In the genomic region with DNA sequence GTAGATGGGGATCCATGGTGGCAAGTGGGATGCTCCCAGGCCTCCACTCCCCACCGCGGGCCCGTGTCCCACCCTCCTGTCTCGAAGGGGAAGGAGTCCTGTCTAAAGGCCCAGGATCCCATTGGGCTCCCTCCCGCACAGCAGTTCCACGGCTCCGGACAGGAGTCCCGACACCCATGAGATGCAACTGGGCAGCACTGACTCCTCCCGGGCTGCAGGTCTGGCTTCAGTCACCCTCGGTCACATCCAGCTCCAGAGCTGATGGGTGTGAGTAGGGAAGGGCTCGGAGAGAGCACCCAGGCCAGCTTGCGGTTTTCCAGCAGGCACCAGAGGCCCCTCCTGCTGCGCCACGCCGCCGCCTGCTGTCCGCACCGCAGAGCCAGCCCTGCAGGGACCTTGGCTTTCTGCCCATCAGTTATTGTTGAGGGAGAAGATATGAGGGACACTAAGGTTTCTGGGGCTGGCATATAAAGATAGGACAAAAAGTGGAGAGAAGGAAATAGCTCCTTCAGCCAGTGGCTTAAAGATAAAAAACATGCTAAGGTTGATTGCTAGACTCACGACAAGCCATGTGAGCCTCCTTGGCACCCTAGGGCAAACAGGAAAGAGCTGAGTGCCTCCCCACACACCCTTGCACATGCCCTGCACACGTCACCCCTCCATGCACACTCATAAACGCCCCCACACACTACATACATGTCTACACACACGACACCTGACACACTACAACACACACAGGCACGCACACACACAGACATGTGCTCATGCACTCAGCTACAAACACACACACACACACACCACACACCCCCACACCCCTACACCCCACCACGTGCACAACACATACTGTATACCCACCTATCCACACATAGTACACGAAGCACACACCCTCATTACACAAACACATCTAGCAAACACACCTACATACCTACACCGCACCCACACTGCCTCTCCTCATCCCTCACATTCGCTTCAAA, we compare ENCODE assay signal across 1 cellular context.
TF ChIP-seq lines count a peak whose summit lies in the region.

No MANE protein-coding gene starts in this region.

TF ChIP-seq in K562, 482 proteins besides CTCF, POLR2A, EP300 and RAD21 (continued from another document and continues in another):
- TF ChIP-seq, protein P1, sequence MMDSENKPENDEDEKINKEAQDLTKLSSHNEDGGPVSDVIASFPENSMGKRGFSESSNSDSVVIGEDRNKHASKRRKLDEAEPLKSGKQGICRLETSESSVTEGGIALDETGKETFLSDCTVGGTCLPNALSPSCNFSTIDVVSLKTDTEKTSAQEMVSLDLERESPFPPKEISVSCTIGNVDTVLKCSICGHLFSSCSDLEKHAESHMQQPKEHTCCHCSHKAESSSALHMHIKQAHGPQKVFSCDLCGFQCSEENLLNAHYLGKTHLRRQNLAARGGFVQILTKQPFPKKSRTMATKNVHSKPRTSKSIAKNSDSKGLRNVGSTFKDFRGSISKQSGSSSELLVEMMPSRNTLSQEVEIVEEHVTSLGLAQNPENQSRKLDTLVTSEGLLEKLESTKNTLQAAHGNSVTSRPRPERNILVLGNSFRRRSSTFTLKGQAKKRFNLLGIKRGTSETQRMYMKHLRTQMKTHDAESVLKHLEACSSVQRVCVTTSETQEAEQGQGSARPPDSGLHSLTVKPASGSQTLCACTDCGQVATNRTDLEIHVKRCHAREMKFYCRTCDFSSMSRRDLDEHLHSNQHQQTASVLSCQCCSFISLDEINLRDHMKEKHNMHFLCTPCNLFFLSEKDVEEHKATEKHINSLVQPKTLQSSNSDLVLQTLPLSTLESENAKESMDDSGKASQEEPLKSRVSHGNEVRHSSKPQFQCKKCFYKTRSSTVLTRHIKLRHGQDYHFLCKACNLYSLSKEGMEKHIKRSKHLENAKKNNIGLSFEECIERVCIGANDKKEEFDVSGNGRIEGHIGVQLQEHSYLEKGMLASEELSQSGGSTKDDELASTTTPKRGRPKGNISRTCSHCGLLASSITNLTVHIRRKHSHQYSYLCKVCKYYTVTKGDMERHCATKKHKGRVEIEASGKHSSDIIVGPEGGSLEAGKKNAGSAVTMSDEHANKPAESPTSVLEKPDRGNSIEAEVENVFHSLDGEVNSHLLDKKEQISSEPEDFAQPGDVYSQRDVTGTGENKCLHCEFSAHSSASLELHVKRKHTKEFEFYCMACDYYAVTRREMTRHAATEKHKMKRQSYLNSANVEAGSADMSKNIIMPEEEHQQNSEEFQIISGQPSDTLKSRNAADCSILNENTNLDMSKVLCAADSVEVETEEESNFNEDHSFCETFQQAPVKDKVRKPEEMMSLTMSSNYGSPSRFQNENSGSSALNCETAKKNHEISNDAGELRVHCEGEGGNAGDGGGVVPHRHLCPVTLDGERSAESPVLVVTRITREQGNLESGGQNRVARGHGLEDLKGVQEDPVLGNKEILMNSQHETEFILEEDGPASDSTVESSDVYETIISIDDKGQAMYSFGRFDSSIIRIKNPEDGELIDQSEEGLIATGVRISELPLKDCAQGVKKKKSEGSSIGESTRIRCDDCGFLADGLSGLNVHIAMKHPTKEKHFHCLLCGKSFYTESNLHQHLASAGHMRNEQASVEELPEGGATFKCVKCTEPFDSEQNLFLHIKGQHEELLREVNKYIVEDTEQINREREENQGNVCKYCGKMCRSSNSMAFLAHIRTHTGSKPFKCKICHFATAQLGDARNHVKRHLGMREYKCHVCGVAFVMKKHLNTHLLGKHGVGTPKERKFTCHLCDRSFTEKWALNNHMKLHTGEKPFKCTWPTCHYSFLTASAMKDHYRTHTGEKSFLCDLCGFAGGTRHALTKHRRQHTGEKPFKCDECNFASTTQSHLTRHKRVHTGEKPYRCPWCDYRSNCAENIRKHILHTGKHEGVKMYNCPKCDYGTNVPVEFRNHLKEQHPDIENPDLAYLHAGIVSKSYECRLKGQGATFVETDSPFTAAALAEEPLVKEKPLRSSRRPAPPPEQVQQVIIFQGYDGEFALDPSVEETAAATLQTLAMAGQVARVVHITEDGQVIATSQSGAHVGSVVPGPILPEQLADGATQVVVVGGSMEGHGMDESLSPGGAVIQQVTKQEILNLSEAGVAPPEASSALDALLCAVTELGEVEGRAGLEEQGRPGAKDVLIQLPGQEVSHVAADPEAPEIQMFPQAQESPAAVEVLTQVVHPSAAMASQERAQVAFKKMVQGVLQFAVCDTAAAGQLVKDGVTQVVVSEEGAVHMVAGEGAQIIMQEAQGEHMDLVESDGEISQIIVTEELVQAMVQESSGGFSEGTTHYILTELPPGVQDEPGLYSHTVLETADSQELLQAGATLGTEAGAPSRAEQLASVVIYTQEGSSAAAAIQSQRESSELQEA (IDR thresholded peaks at IDR 0.05; ENCODE audit: low read depth): no peak
- TF ChIP-seq XRCC5 (IDR thresholded peaks at IDR 0.05; ENCODE audit: low read depth, low read length) (no peak), MTA3 (IDR thresholded peaks at IDR 0.05; ENCODE audit: borderline replicate concordance) (peak; percentile 88; the same call in 1 of the 2 replicates), FOXA1 (IDR thresholded peaks at IDR 0.05; ENCODE audit: borderline replicate concordance) (no peak), PHF21A (IDR thresholded peaks at IDR 0.05; ENCODE audit: borderline replicate concordance, low read depth) (no peak), HSF4 (CRISPR knock-in tag; IDR thresholded peaks at IDR 0.05; ENCODE audit: borderline replicate concordance) (no peak), KAT8 (IDR thresholded peaks at IDR 0.05; ENCODE audit: low read depth) (no peak), FOXM1 (IDR thresholded peaks at IDR 0.05; ENCODE audit: low read depth) (peak; percentile 87), FOXM1 (CRISPR knock-in tag; IDR thresholded peaks at IDR 0.05; ENCODE audit: low read depth) (no peak), XRCC4 (IDR thresholded peaks at IDR 0.05; ENCODE audit: extremely low read depth, insufficient read depth, insufficient read length) (no peak), MBD2 (IDR thresholded peaks at IDR 0.05; ENCODE audit: borderline replicate concordance, low read depth) (peak; percentile 70; the same call in 1 of the 2 replicates), EZH2 (IDR thresholded peaks at IDR 0.05; ENCODE audit: borderline replicate concordance, low read depth, low read length) (no peak), CXXC5 (CRISPR knock-in tag; IDR thresholded peaks at IDR 0.05) (peak; percentile 80), MXI1 (IDR thresholded peaks at IDR 0.05; ENCODE audit: low read depth, low read length) (no peak), SRF (CRISPR knock-in tag; IDR thresholded peaks at IDR 0.05) (no peak), PHB2 (IDR thresholded peaks at IDR 0.05; ENCODE audit: low read depth) (peak; percentile 85), NCOA1 (IDR thresholded peaks at IDR 0.05; ENCODE audit: low read depth) (peak; percentile 74), MED1 (CRISPR knock-in tag; IDR thresholded peaks at IDR 0.05; ENCODE audit: borderline replicate concordance) (no peak), TCF3 (CRISPR knock-in tag; IDR thresholded peaks at IDR 0.05) (peak; percentile 96), ZNF184 (CRISPR knock-in tag; IDR thresholded peaks at IDR 0.05) (no peak), DACH1 (IDR thresholded peaks at IDR 0.05; ENCODE audit: partially characterized antibody) (no peak), PHF8 (IDR thresholded peaks at IDR 0.05; ENCODE audit: borderline replicate concordance, low read length) (no peak)
- TF ChIP-seq, protein P2, sequence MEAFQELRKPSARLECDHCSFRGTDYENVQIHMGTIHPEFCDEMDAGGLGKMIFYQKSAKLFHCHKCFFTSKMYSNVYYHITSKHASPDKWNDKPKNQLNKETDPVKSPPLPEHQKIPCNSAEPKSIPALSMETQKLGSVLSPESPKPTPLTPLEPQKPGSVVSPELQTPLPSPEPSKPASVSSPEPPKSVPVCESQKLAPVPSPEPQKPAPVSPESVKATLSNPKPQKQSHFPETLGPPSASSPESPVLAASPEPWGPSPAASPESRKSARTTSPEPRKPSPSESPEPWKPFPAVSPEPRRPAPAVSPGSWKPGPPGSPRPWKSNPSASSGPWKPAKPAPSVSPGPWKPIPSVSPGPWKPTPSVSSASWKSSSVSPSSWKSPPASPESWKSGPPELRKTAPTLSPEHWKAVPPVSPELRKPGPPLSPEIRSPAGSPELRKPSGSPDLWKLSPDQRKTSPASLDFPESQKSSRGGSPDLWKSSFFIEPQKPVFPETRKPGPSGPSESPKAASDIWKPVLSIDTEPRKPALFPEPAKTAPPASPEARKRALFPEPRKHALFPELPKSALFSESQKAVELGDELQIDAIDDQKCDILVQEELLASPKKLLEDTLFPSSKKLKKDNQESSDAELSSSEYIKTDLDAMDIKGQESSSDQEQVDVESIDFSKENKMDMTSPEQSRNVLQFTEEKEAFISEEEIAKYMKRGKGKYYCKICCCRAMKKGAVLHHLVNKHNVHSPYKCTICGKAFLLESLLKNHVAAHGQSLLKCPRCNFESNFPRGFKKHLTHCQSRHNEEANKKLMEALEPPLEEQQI (IDR thresholded peaks at IDR 0.05): peak; percentile 58; the same call in 1 of the 2 replicates
- TF ChIP-seq, protein P3, sequence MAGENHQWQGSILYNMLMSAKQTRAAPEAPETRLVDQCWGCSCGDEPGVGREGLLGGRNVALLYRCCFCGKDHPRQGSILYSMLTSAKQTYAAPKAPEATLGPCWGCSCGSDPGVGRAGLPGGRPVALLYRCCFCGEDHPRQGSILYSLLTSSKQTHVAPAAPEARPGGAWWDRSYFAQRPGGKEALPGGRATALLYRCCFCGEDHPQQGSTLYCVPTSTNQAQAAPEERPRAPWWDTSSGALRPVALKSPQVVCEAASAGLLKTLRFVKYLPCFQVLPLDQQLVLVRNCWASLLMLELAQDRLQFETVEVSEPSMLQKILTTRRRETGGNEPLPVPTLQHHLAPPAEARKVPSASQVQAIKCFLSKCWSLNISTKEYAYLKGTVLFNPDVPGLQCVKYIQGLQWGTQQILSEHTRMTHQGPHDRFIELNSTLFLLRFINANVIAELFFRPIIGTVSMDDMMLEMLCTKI (IDR thresholded peaks at IDR 0.05; ENCODE audit: partially characterized antibody): no peak
- TF ChIP-seq, protein P4, sequence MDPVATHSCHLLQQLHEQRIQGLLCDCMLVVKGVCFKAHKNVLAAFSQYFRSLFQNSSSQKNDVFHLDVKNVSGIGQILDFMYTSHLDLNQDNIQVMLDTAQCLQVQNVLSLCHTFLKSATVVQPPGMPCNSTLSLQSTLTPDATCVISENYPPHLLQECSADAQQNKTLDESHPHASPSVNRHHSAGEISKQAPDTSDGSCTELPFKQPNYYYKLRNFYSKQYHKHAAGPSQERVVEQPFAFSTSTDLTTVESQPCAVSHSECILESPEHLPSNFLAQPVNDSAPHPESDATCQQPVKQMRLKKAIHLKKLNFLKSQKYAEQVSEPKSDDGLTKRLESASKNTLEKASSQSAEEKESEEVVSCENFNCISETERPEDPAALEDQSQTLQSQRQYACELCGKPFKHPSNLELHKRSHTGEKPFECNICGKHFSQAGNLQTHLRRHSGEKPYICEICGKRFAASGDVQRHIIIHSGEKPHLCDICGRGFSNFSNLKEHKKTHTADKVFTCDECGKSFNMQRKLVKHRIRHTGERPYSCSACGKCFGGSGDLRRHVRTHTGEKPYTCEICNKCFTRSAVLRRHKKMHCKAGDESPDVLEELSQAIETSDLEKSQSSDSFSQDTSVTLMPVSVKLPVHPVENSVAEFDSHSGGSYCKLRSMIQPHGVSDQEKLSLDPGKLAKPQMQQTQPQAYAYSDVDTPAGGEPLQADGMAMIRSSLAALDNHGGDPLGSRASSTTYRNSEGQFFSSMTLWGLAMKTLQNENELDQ (CRISPR knock-in tag; IDR thresholded peaks at IDR 0.05; ENCODE audit: borderline replicate concordance): no peak
- TF ChIP-seq, protein P5, sequence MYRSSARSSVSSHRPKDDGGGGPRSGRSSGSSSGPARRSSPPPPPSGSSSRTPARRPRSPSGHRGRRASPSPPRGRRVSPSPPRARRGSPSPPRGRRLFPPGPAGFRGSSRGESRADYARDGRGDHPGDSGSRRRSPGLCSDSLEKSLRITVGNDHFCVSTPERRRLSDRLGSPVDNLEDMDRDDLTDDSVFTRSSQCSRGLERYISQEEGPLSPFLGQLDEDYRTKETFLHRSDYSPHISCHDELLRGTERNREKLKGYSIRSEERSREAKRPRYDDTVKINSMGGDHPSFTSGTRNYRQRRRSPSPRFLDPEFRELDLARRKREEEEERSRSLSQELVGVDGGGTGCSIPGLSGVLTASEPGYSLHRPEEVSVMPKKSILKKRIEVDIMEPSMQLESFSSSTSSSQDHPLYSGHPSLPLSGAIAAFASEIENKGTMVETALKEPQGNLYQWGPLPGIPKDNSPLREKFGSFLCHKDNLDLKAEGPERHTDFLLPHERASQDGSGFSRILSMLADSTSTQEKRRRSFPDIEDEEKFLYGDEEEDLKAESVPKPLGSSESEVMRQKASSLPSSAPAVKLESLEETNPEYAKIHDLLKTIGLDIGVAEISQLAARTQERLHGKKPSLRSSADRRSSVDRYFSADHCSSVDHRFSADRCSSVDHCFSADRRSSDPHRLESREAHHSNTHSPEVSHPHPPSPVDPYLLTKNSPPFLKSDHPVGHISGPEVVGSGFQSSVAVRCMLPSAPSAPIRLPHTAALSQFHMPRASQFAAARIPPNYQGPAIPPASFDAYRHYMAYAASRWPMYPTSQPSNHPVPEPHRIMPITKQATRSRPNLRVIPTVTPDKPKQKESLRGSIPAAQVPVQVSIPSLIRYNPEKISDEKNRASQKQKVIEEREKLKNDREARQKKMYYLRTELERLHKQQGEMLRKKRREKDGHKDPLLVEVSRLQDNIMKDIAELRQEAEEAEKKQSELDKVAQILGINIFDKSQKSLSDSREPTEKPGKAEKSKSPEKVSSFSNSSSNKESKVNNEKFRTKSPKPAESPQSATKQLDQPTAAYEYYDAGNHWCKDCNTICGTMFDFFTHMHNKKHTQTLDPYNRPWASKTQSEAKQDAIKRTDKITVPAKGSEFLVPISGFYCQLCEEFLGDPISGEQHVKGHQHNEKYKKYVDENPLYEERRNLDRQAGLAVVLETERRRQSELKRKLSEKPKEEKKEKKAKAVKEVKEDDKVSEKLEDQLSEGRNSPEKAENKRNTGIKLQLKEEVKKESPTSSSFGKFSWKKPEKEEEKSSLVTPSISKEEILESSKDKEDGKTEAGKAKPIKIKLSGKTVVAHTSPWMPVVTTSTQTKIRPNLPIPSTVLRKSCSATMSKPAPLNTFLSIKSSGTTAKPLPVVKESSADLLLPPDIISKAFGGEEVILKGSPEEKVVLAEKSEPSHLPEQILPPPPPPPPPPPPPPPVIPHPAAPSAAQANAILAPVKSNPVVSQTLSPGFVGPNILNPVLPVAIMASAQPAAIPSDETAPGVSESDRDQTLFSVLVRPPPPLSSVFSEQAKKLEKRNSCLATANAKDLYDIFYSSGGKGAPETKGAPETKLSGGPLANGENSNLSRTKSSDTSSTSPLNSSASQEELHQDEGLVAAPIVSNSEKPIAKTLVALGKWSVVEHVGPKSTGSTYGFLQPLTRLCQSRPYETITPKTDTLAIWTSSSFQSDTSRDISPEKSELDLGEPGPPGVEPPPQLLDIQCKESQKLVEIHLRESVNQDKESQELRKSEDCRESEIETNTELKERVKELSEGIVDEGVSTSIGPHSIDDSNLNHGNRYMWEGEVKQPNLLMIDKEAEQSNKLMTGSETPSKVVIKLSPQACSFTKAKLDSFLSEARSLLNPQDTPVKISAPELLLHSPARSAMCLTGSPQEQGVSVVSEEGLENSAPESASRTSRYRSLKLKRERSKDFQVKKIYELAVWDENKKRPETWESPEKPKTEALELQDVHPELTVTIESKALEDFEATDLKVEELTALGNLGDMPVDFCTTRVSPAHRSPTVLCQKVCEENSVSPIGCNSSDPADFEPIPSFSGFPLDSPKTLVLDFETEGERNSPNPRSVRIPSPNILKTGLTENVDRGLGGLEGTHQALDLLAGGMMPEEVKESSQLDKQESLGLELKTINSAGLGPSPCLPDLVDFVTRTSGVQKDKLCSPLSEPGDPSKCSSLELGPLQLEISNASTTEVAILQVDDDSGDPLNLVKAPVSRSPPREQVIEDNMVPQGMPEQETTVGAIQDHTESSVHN (IDR thresholded peaks at IDR 0.05; ENCODE audit: borderline replicate concordance in 1 of 2, low read depth in 1 of 2): no peak
- TF ChIP-seq, protein P6, sequence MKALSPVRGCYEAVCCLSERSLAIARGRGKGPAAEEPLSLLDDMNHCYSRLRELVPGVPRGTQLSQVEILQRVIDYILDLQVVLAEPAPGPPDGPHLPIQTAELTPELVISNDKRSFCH (CRISPR knock-in tag; IDR thresholded peaks at IDR 0.05): no peak
- TF ChIP-seq, protein P6 (tag; IDR thresholded peaks at IDR 0.05): 0 out of 2 replicates have a peak, but pooled peaks have one; percentile 40
